In genomic region chr2:190759749-190760213, GRCh38 we compare ENCODE assay signal across 9 cellular contexts.
DNase-seq lines count a peak whose midpoint lies in the region; ATAC-seq and TF ChIP-seq lines count a peak whose summit lies in the region.
"Had no signal": no experiment of that assay in that cellular context is flagged by ENCODE, and none has a peak within 500 bp of the region (broad histone marks: within the 10 kb centered on the region; RNA-seq: fewer than 3 reads in every experiment).

No MANE protein-coding gene starts in this region.

- POLR2A ChIA-PET in A673 (lab: Charles Lee; ENCODE audit: low non-redundant PET) = no interaction called here

- intact Hi-C loops in A673 (cut with micrococcal nuclease; ENCODE audit: unreplicated experiment) (no loop called here), left colon (cut with DNase I, micrococcal nuclease) (no loop called here)

- peak overlapping the region; percentile 64 for H3K4me3 Mint-ChIP-seq in T-helper 17 cell
- H3K4me3 Mint-ChIP-seq in chondrocyte (ENCODE audit: unreplicated experiment) = no peak overlapping the region
- H3K4me3 Mint-ChIP-seq: brain had no signal

- H3K9me3 Mint-ChIP-seq in chondrocyte (ENCODE audit: low read depth) = no peaks in the 10 kb centered on the region

- DNase-seq in A673 (ENCODE audit: low spot score) (peak; percentile 22), H4 (ENCODE audit: low spot score) (peak; percentile 78), T-helper 17 cell (no peak), foreskin fibroblast (peak; percentile 76 to 89), left colon (no peak), chondrocyte (ENCODE audit: low spot score) (no peak)
- DNase-seq in stimulated activated naive CD4-positive, alpha-beta T cell (lab: John Stamatoyannopoulos, UW) = no peak

- CTCF ChIA-PET in A673 (lab: Charles Lee) = no interaction called here

- no peak overlapping the region for H3K27ac Mint-ChIP-seq in T-helper 17 cell
- H3K27ac Mint-ChIP-seq in chondrocyte (ENCODE audit: unreplicated experiment) = no peak overlapping the region
- H3K27ac Mint-ChIP-seq: brain had no signal

- H3K36me3 ChIP-seq in A673 (ENCODE audit: insufficient read depth, low read length, poor library complexity, severe bottlenecking) = no peaks in the 10 kb centered on the region

- TF ChIP-seq CTCF in A673 (conservative IDR thresholded peaks at IDR 0.05; ENCODE audit: low read depth, low read length) (no peak), foreskin fibroblast (IDR thresholded peaks at IDR 0.05; ENCODE audit: low read depth, low read length) (no peak), chondrocyte (IDR thresholded peaks at IDR 0.05) (no peak)

- H3K9me3 ChIP-seq in A673 (ENCODE audit: low read depth, low read length, poor library complexity, severe bottlenecking) (no peaks in the 10 kb centered on the region), T-helper 17 cell (ENCODE audit: control insufficient read depth, low read length, poor library complexity, severe bottlenecking) (no peaks in the 10 kb centered on the region)

- H3K27me3 Mint-ChIP-seq in T-helper 17 cell = peaks cover 12% of the 10 kb centered on the region
- H3K27me3 Mint-ChIP-seq in chondrocyte (ENCODE audit: low read depth) = no peaks in the 10 kb centered on the region
- H3K27me3 Mint-ChIP-seq: brain had no signal

- no peaks in the 10 kb centered on the region for H3K27me3 ChIP-seq in A673 (replicated peaks; ENCODE audit: insufficient read depth, low read depth, low read length, poor library complexity)

- H3K4me1 ChIP-seq in A673 (ENCODE audit: insufficient read depth, low read length, poor library complexity, severe bottlenecking) = no peaks in the 10 kb centered on the region

- no peak overlapping the region for H3K27ac ChIP-seq in A673 (ENCODE audit: low read depth, low read length, poor library complexity, severe bottlenecking)

- no peak for ATAC-seq in T-helper 17 cell
- ATAC-seq in GM19395 (IDR thresholded peaks at IDR 0.05; ENCODE audit: unreplicated experiment) = no peak
- ATAC-seq in left colon = no peak

- BruUV-seq in A673 (replicated peaks; lab: Mats Ljungman, UMichigan) = TSS peak; percentile 64

- H3K4me3 ChIP-seq in A673 (ENCODE audit: low read depth, low read length, poor library complexity, severe bottlenecking) = no peak overlapping the region
- H3K4me3 ChIP-seq in foreskin fibroblast (ENCODE audit: low read depth in 1 of 2, low read length in 2 of 2) = no peak overlapping the region

- no peaks in the 10 kb centered on the region for H3K36me3 Mint-ChIP-seq in T-helper 17 cell (ENCODE audit: low read depth)
- H3K36me3 Mint-ChIP-seq in chondrocyte (ENCODE audit: low read depth) = no peaks in the 10 kb centered on the region
- H3K36me3 Mint-ChIP-seq: brain had no signal

- peaks cover 3% of the 10 kb centered on the region for H3K4me1 Mint-ChIP-seq in T-helper 17 cell
- H3K4me1 Mint-ChIP-seq in chondrocyte (ENCODE audit: low read depth) = peaks cover 3% of the 10 kb centered on the region

Comparison
In these comparisons a context has a peak if more than half of its experiments do, and no peak if none do; other contexts are left out.
1. DNase-seq: peak in A673 (single experiment), H4 (single experiment) and foreskin fibroblast (2 of 2); none in T-helper 17 cell (0 of 3), stimulated activated naive CD4-positive, alpha-beta T cell (0 of 6), left colon (0 of 2) and chondrocyte (single experiment).